In genomic region chr3:192920406-192920805, GRCh38 we compare ENCODE assay signal across 22 cellular contexts. TPM values are rescaled to one million over a fixed set of nuclear protein-coding genes. Genes with fewer than 3 reads are reported as not detected.
A peak's percentile ranks its signal among the peaks of the same experiment; 100 is the strongest.
DNase-seq lines count a peak whose midpoint lies in the region; ATAC-seq, FAIRE-seq and TF ChIP-seq lines count a peak whose summit lies in the region.
"Had no signal": no experiment of that assay in that cellular context is flagged by ENCODE, and none has a peak within 500 bp of the region (broad histone marks: within the 10 kb centered on the region; RNA-seq: fewer than 3 reads in every experiment).

No MANE protein-coding gene starts in this region.

- peaks cover 19% of the 10 kb centered on the region for H3K4me1 Mint-ChIP-seq in neural crest cell
- H3K4me1 Mint-ChIP-seq in CD4-positive, alpha-beta T cell (ENCODE audit: low read depth), result peaks cover 28% of the 10 kb centered on the region

- no peak overlapping the region for H4K8ac ChIP-seq in neuronal stem cell (ENCODE audit: low read depth, low read length)

- H3K9me3 ChIP-seq in CD4-positive, alpha-beta T cell (ENCODE audit: control insufficient read depth, low read length), result no peaks in the 10 kb centered on the region
- H3K9me3 ChIP-seq in neuronal stem cell (replicated peaks in 1 of 2; ENCODE audit: control insufficient read depth in 2 of 2, insufficient read depth in 1 of 2, low read depth in 1 of 2, low read length in 2 of 2), result no peaks in the 10 kb centered on the region
- H3K9me3 ChIP-seq: SK-N-SH had no signal

- DNase-seq in DMS 273 (lab: John Stamatoyannopoulos, UW; ENCODE audit: unreplicated experiment) (peak; percentile 26), DMS 273 treated with DMSO at 0.1 percent for 48 hours (lab: John Stamatoyannopoulos, UW) (no peak), NCI-H187 (lab: John Stamatoyannopoulos, UW) (peak; percentile 8 to 38), NCI-H524 treated with DMSO at 0.1 percent for 48 hours (lab: John Stamatoyannopoulos, UW) (peak; percentile 76), neural crest cell (ENCODE audit: low read depth, low spot score) (no peak), HTR-8/SVneo (ENCODE audit: insufficient read length, low spot score) (no peak), neuronal stem cell (ENCODE audit: low spot score) (no peak)
- no peak for DNase-seq in CD4-positive, alpha-beta T cell
- DNase-seq: AML-193, GF-D8, GOT3, Kasumi-1, MM.1S, NCI-H1092, NCI-H526 treated with DMSO at 0.1 percent for 48 hours, SHP77, SK-N-SH, T-cell had no signal

- no peak overlapping the region for H3K4me2 ChIP-seq in neuronal stem cell (ENCODE audit: insufficient read depth, low read length, poor library complexity, severe bottlenecking)
- H3K4me2 ChIP-seq: SK-N-SH had no signal

- no peak overlapping the region for H2BK5ac ChIP-seq in neuronal stem cell (ENCODE audit: low read length)

- H3K4ac ChIP-seq in neuronal stem cell (ENCODE audit: low read length), result no peak overlapping the region

- H3K36me3 Mint-ChIP-seq in neural crest cell (ENCODE audit: low read depth), result no peaks in the 10 kb centered on the region
- peaks cover 3% of the 10 kb centered on the region for H3K36me3 Mint-ChIP-seq in CD4-positive, alpha-beta T cell (ENCODE audit: low read depth)
- H3K36me3 Mint-ChIP-seq: T-cell had no signal

- no peak overlapping the region for H2BK15ac ChIP-seq in neuronal stem cell (ENCODE audit: low read length)

- H3K27me3 Mint-ChIP-seq in neural crest cell (ENCODE audit: low read depth), result peaks cover 31% of the 10 kb centered on the region
- H3K27me3 Mint-ChIP-seq in CD4-positive, alpha-beta T cell, result peaks cover 57% of the 10 kb centered on the region

- H3K18ac ChIP-seq in neuronal stem cell (ENCODE audit: low read length), result no peak overlapping the region

- H3K27me3 ChIP-seq in CD4-positive, alpha-beta T cell (ENCODE audit: control insufficient read depth, insufficient read depth, low read length), result peaks cover 11% of the 10 kb centered on the region
- peaks cover 0 to 7% (median 0%) of the 10 kb centered on the region in 3 experiments for H3K27me3 ChIP-seq in neuronal stem cell (ENCODE audit: control insufficient read depth in 3 of 3, insufficient read depth in 3 of 3, low read depth in 1 of 3, low read length in 3 of 3)

- no CpG with 5 or more reads among the region's 3 CpGs for WGBS in neuronal stem cell (ENCODE audit: extremely low coverage in 2 of 2, insufficient read length in 2 of 2, insufficient replicate concordance in 1 of 2), 2 donors

- no peak overlapping the region for H2AFZ ChIP-seq in neuronal stem cell (ENCODE audit: low read length)

- POLR2A ChIA-PET in CD4-positive, alpha-beta T cell (lab: Charles Lee), result no interaction called here

- no peak for ATAC-seq in CD4-positive, alpha-beta T cell (ENCODE audit: poor library complexity)
- ATAC-seq: GM12878, HCT116, T-cell had no signal

- H2AK5ac ChIP-seq in neuronal stem cell (ENCODE audit: low read depth, low read length), result no peak overlapping the region

- no peak overlapping the region for H3K14ac ChIP-seq in neuronal stem cell (ENCODE audit: low read length)

- no peak overlapping the region for H2BK12ac ChIP-seq in neuronal stem cell (ENCODE audit: low read length)

- no peaks in the 10 kb centered on the region for H3K79me1 ChIP-seq in neuronal stem cell (ENCODE audit: low read depth, low read length)

- peak overlapping the region; percentile 100 for H3K4me3 Mint-ChIP-seq in neural crest cell
- H3K4me3 Mint-ChIP-seq in CD4-positive, alpha-beta T cell, result no peak overlapping the region
- H3K4me3 Mint-ChIP-seq: T-cell had no signal

- H3K4me1 ChIP-seq in neuronal stem cell (ENCODE audit: control insufficient read depth in 2 of 2, insufficient read depth in 1 of 2, low read depth in 1 of 2, low read length in 2 of 2), result peaks cover 9 to 10% of the 10 kb centered on the region in 2 donors

- TF ChIP-seq CTCF in neural crest cell (conservative IDR thresholded peaks at IDR 0.05), result no peak
- no peak for TF ChIP-seq CTCF in CD4-positive, alpha-beta T cell (IDR thresholded peaks at IDR 0.05)

- H3K27ac Mint-ChIP-seq in neural crest cell (ENCODE audit: unreplicated experiment), result no peak overlapping the region
- H3K27ac Mint-ChIP-seq in CD4-positive, alpha-beta T cell, result no peak overlapping the region
- H3K27ac Mint-ChIP-seq: T-cell had no signal

- H3K9ac ChIP-seq in neuronal stem cell (ENCODE audit: low read depth, low read length, poor library complexity), result no peak overlapping the region
- H3K9ac ChIP-seq: SK-N-SH had no signal

- no peak for FAIRE-seq in HTR-8/SVneo (lab: Jason Lieb, UNC)
- FAIRE-seq: GM12878 had no signal

- no peak overlapping the region for H3K27ac ChIP-seq in CD4-positive, alpha-beta T cell (ENCODE audit: low read depth, low read length)
- H3K27ac ChIP-seq in neuronal stem cell (replicated peaks; ENCODE audit: low read length), result no peak overlapping the region
- H3K27ac ChIP-seq: 22Rv1, C4-2B had no signal

- H3K9me3 Mint-ChIP-seq in neural crest cell, result no peaks in the 10 kb centered on the region
- no peaks in the 10 kb centered on the region for H3K9me3 Mint-ChIP-seq in CD4-positive, alpha-beta T cell
- H3K9me3 Mint-ChIP-seq: T-cell had no signal

- H3K4me3 ChIP-seq in neuronal stem cell (ENCODE audit: low read length in 2 of 2), result no peak overlapping the region
- H3K4me3 ChIP-seq: GM12878 had no signal

- CTCF ChIA-PET in CD4-positive, alpha-beta T cell (lab: Charles Lee), result no interaction called here

- intact Hi-C loops in CD4-positive, alpha-beta T cell (cut with DNase I, micrococcal nuclease), result no loop called here

- no peak overlapping the region for H4K91ac ChIP-seq in neuronal stem cell (ENCODE audit: low read depth, low read length, poor library complexity)

- no peak overlapping the region for H2BK120ac ChIP-seq in neuronal stem cell (ENCODE audit: low read depth, low read length)

- H3K36me3 ChIP-seq in neuronal stem cell (replicated peaks in 1 of 2; ENCODE audit: control insufficient read depth in 2 of 2, insufficient read depth in 2 of 2, low read length in 2 of 2), result no peaks in the 10 kb centered on the region

- H3K23ac ChIP-seq in neuronal stem cell (ENCODE audit: low read depth, low read length, poor library complexity), result no peak overlapping the region

RNA-seq across cellular contexts. Expression of gene MB21D2, which starts 2.8 kb away (rescaled TPM):
- total RNA-seq in neural crest cell, result 4.9 and 5.5 TPM in 2 replicates
- under 1 TPM; 0.77 to 0.78 TPM for total RNA-seq in CD4-positive, alpha-beta T cell
- polyA plus RNA-seq in neuronal stem cell (2013, experiment 1 of 2), result 4.0 TPM
- polyA plus RNA-seq in neuronal stem cell (2013, experiment 2 of 2), result 4.1 TPM

Comparison
In these comparisons a context has a peak if more than half of its experiments do, and no peak if none do; other contexts are left out.
1. DNase-seq: peak in DMS 273 (single experiment), NCI-H187 (2 of 2) and NCI-H524 treated with DMSO at 0.1 percent for 48 hours (single experiment); none in DMS 273 treated with DMSO at 0.1 percent for 48 hours (single experiment), neural crest cell (single experiment), HTR-8/SVneo (single experiment), CD4-positive, alpha-beta T cell (0 of 10) and neuronal stem cell (single experiment).